Comparison of ENCODE assay signal across 1 cellular context in the genomic region with DNA sequence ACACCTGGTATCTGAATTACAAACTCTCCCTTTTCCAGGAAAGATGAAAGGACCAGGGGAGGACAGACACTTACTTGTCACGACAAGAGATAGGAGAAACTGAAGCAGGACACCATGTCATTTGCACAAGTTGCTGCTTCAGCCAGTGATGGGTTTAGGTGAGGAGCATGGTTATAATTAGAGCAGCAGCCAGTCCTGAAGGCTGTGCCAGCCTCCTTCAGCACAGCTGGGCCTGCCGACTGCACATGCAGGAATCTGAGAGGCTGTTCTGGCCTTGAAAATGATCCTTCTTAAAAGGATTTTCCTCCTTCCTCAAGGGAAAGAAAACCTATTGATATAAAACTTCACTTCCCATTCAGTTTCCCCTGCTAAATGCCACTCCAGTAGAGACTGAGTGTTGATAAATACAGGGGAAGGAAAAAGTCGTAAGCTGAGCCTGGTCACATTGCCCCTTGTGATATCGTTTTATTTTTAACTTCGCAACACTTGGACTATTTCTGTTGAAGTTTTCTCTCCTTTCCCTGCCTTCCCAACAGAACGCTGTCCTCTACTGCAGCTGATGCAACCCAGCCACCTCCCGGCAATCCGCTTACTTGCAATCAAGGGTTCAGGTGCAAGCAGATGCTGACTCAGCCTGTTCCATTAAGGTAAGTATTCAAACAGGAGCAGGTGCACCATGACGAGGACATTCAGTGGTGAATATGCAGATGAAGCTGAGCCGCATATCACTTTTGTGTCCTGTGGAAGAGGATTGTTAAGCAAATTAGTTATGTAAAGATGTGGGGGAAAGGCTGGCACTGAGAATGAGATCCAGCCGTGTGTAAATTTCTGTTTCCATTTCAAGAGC.
TF ChIP-seq lines count a peak whose summit lies in the region.

A gene with protein sequence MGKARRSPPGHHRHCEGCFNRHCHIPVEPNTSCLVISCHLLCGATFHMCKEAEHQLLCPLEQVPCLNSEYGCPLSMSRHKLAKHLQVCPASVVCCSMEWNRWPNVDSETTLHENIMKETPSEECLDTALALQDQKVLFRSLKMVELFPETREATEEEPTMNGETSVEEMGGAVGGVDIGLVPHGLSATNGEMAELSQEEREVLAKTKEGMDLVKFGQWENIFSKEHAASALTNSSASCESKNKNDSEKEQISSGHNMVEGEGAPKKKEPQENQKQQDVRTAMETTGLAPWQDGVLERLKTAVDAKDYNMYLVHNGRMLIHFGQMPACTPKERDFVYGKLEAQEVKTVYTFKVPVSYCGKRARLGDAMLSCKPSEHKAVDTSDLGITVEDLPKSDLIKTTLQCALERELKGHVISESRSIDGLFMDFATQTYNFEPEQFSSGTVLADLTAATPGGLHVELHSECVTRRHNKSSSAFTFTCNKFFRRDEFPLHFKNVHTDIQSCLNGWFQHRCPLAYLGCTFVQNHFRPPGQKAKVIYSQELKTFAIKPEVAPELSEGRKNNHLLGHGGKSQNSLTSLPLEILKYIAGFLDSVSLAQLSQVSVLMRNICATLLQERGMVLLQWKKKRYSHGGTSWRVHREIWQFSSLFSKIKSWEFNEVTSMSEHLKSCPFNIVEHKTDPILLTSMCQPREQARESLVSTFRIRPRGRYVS (plus strand): TSS at position 524 of the 847 bp plus-strand sequence. CDS start 27,197 bp downstream, outside the sequence.

TF ChIP-seq in K562, 482 proteins besides CTCF, POLR2A, EP300 and RAD21:
- peak; percentile 74 for TF ChIP-seq MAFK (IDR thresholded peaks at IDR 0.05; ENCODE audit: low read length)
- TF ChIP-seq ZNF316 (IDR thresholded peaks at IDR 0.05): peak; percentile 90
- peak; percentile 51; the same call in 1 of the 2 replicates for TF ChIP-seq MAFF (IDR thresholded peaks at IDR 0.05; ENCODE audit: low read length)
- TF ChIP-seq CEBPG (CRISPR knock-in tag; IDR thresholded peaks at IDR 0.05): peak; percentile 75
- 0 out of 4 replicates have a peak, but pooled peaks of 1 of the 2 experiments have one; percentile 28 for TF ChIP-seq CEBPG (tag; conservative IDR thresholded peaks at IDR 0.05 in 1 of 2, IDR thresholded peaks at IDR 0.05 in 1 of 2)
- peak; percentile 91 for TF ChIP-seq C11orf30 (IDR thresholded peaks at IDR 0.05; ENCODE audit: low read depth)
- TF ChIP-seq NFYB (IDR thresholded peaks at IDR 0.05; ENCODE audit: extremely low read depth, insufficient read length): no peak
- TF ChIP-seq, protein P1, sequence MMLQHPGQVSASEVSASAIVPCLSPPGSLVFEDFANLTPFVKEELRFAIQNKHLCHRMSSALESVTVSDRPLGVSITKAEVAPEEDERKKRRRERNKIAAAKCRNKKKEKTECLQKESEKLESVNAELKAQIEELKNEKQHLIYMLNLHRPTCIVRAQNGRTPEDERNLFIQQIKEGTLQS (IDR thresholded peaks at IDR 0.05): peak; percentile 51; the same call in 1 of the 2 replicates
- TF ChIP-seq, protein P1 (CRISPR knock-in tag; conservative IDR thresholded peaks at IDR 0.05): no peak
- TF ChIP-seq PRPF4 (IDR thresholded peaks at IDR 0.05; ENCODE audit: insufficient read depth, low read depth, low read length, poor library complexity, severe bottlenecking): no peak
- TF ChIP-seq MAFG (tag; conservative IDR thresholded peaks at IDR 0.05): peak; percentile 83
TF ChIP-seq in K562: peak in this region for 7.
